In the genomic region with DNA sequence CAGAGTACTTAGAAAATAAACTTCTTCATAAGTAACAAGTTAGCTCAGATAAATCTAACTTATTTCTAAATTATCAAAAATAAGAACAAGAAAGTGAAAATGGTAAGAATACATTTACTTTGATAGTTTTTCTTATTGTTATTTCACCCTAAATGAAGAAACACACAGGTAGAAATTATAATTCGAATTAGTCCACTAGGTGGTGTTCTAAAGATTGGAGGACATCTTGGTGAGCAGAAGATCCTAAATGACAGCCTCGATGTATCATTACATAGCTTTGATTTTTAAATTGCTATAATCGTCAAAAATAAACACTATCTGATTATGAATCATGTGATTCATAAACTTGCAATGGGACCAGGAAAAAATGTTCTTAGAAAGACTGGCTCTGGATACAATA, we compare ENCODE assay signal across 8 cellular contexts.
DNase-seq lines count a peak whose midpoint lies in the region; ATAC-seq and TF ChIP-seq lines count a peak whose summit lies in the region.
"Had no signal": no experiment of that assay in that cellular context is flagged by ENCODE, and none has a peak within 500 bp of the region (broad histone marks: within the 10 kb centered on the region; RNA-seq: fewer than 3 reads in every experiment).

No MANE protein-coding gene starts in this region.

- H3K4me3 Mint-ChIP-seq in HFFc6 (no peak overlapping the region), naive B cell (no peak overlapping the region)

- 37 to 45% methylated on average over 3 of the region's 3 CpGs for WGBS in thyroid gland, 2 donors

- in situ Hi-C loops in GM13976 (cut with MboI; ENCODE audit: low sequenced_read_pairs, unreplicated experiment): no loop called here

- H3K27me3 Mint-ChIP-seq in HFFc6 (ENCODE audit: insufficient read depth): no peaks in the 10 kb centered on the region
- peaks cover 5 to 7% (median 5%) of the 10 kb centered on the region in 3 donors for H3K27me3 Mint-ChIP-seq in naive B cell

- H3K4me1 Mint-ChIP-seq in HFFc6 (ENCODE audit: low read depth) (no peaks in the 10 kb centered on the region), naive B cell (no peaks in the 10 kb centered on the region)

- H3K36me3 Mint-ChIP-seq in HFFc6 (ENCODE audit: low read depth): no peaks in the 10 kb centered on the region
- H3K36me3 Mint-ChIP-seq in naive B cell: no peaks in the 10 kb centered on the region

- TF ChIP-seq CTCF in GM13976 (IDR thresholded peaks at IDR 0.05; ENCODE audit: borderline replicate concordance, control extremely low read depth, extremely low read depth, insufficient read depth, missing control alignments): peak; percentile 10
- peak; percentile 61 for TF ChIP-seq CTCF in HFFc6 (IDR thresholded peaks at IDR 0.05)
- peak; percentile 79 for TF ChIP-seq CTCF in VCaP (conservative IDR thresholded peaks at IDR 0.05)
- peak in 3 of 6 experiments; percentile 29 to 34 (median 33) for TF ChIP-seq CTCF in thyroid gland (IDR thresholded peaks at IDR 0.05)
- no peak for TF ChIP-seq CTCF in WERI-Rb-1 (IDR thresholded peaks at IDR 0.05; ENCODE audit: low read depth, low read length)

- TF ChIP-seq POLR2A in thyroid gland (IDR thresholded peaks at IDR 0.05): no peak

- ATAC-seq in naive B cell (ENCODE audit: low read depth in 2 of 2): no peak

- no peaks in the 10 kb centered on the region for H3K4me1 ChIP-seq in thyroid gland

- peak; percentile 33 for DNase-seq in GM13976 (ENCODE audit: low spot score)
- DNase-seq in HFFc6: no peak
- DNase-seq in naive B cell: peak; percentile 1
- no peak for DNase-seq in NCI-H510A (lab: John Stamatoyannopoulos, UW)
- no peak for DNase-seq in thyroid gland
- DNase-seq in WERI-Rb-1: no peak

- intact Hi-C loops in thyroid gland (cut with DNase I): no loop called here

- no peaks in the 10 kb centered on the region for H3K9me3 Mint-ChIP-seq in HFFc6
- H3K9me3 Mint-ChIP-seq in naive B cell: no peaks in the 10 kb centered on the region

- no peaks in the 10 kb centered on the region for H3K9me3 ChIP-seq in thyroid gland
- no peaks in the 10 kb centered on the region for H3K9me3 ChIP-seq in WERI-Rb-1 (ENCODE audit: severe bottlenecking)

- no peak overlapping the region for H3K4me3 ChIP-seq in thyroid gland (replicated peaks in 1 of 3)
- H3K4me3 ChIP-seq in WERI-Rb-1 (ENCODE audit: low read depth, low read length): no peak overlapping the region

- H3K27ac Mint-ChIP-seq in HFFc6 (no peak overlapping the region), naive B cell (no peak overlapping the region)

- no peaks in the 10 kb centered on the region for H3K36me3 ChIP-seq in thyroid gland
- no peaks in the 10 kb centered on the region for H3K36me3 ChIP-seq in WERI-Rb-1

- H3K27ac ChIP-seq in VCaP (no peak overlapping the region), thyroid gland (no peak overlapping the region), WERI-Rb-1 (no peak overlapping the region)
- H3K27ac ChIP-seq: HL-60 had no signal

- no peaks in the 10 kb centered on the region for H3K27me3 ChIP-seq in thyroid gland
- H3K27me3 ChIP-seq in WERI-Rb-1 (ENCODE audit: insufficient read depth, low read depth, severe bottlenecking): no peaks in the 10 kb centered on the region

Comparison
In these comparisons a context has a peak if more than half of its experiments do, and no peak if none do; other contexts are left out.
1. DNase-seq: peak in GM13976 (single experiment) and naive B cell (single experiment); none in HFFc6 (single experiment), NCI-H510A (single experiment), thyroid gland (0 of 2) and WERI-Rb-1 (single experiment).